Comparison of ENCODE assay signal across 34 cellular contexts in the genomic region with DNA sequence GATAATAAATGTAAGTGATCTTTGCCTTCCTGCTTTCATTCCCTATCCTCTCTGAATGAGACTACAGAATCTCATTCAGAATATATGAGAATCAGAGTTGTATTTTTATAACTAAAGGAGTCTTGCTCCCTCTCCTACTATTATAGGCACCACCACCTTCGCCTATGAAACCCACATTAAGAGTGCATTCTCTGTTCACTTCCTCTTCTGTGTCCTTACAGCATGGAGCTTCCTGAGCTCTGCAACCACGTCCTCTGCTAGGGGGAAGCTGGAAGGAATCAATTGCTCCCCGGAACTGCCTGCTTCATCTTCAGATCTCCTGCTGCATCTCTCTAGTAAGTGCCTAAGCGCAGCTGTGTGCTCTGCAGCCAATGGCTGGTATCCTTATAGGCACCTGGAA.
DNase-seq lines count a peak whose midpoint lies in the region; ATAC-seq, FAIRE-seq and TF ChIP-seq lines count a peak whose summit lies in the region.
"Had no signal": no experiment of that assay in that cellular context is flagged by ENCODE, and none has a peak within 500 bp of the region (broad histone marks: within the 10 kb centered on the region; RNA-seq: fewer than 3 reads in every experiment).

No MANE protein-coding gene starts in this region.

- 4% methylated on average over 4 of the region's 4 CpGs for WGBS in HepG2 (ENCODE audit: low lambda C conversion rate)

- TF ChIP-seq POLR2A in HepG2 (IDR thresholded peaks at IDR 0.05; ENCODE audit: insufficient read depth in 1 of 2, low read depth in 2 of 2, low read length in 2 of 2) = no peak

- intact Hi-C loops in activated CD8-positive, alpha-beta T cell treated with anti-CD3 and anti-CD28 coated beads for 36 hours (cut with micrococcal nuclease) = no loop called here
- intact Hi-C loops in HepG2 (cut with micrococcal nuclease; ENCODE audit: unreplicated experiment) = no loop called here

- H3K4me2 ChIP-seq in BLaER1 (peak overlapping the region; percentile 47), DND-41 (ENCODE audit: insufficient read depth, low read length) (no peak overlapping the region), HepG2 (ENCODE audit: low read depth, low read length) (no peak overlapping the region)

- H3K9ac ChIP-seq in BLaER1 (no peak overlapping the region), DND-41 (ENCODE audit: low read depth, low read length) (no peak overlapping the region), HepG2 (ENCODE audit: insufficient read depth, low read depth, low read length) (no peak overlapping the region)
- H3K9ac ChIP-seq: parathyroid adenoma had no signal

- H4K20me1 ChIP-seq in BLaER1 = no peaks in the 10 kb centered on the region
- no peaks in the 10 kb centered on the region for H4K20me1 ChIP-seq in DND-41 (ENCODE audit: insufficient read depth, low read length)
- H4K20me1 ChIP-seq in HepG2 (ENCODE audit: insufficient read depth, low read length) = no peaks in the 10 kb centered on the region

- H3K4me3 ChIP-seq in BLaER1 = no peak overlapping the region
- H3K4me3 ChIP-seq in DND-41 (ENCODE audit: low read depth in 1 of 2, low read length in 2 of 2) = no peak overlapping the region
- no peak overlapping the region for H3K4me3 ChIP-seq in HepG2 (replicated peaks in 1 of 3; ENCODE audit: insufficient read depth in 1 of 3, low read depth in 2 of 3, low read length in 3 of 3)
- H3K4me3 ChIP-seq: breast epithelium, dorsolateral prefrontal cortex, esophagus muscularis mucosa, upper lobe of left lung had no signal

- TF ChIP-seq EP300 in HepG2 (IDR thresholded peaks at IDR 0.05; ENCODE audit: low read depth in 2 of 2, low read length in 2 of 2) (no peak), HepG2 (CRISPR knock-in tag; IDR thresholded peaks at IDR 0.05; ENCODE audit: borderline replicate concordance) (no peak)

- no peaks in the 10 kb centered on the region for H3K79me2 ChIP-seq in DND-41 (ENCODE audit: insufficient read depth, low read length)
- H3K79me2 ChIP-seq in HepG2 (ENCODE audit: insufficient read depth, low read length) = no peaks in the 10 kb centered on the region
- H3K79me2 ChIP-seq: parathyroid adenoma had no signal

- H3K4me3 Mint-ChIP-seq in activated CD8-positive, alpha-beta T cell treated with anti-CD3 and anti-CD28 coated beads for 36 hours = no peak overlapping the region
- H3K4me3 Mint-ChIP-seq: activated B cell treated with CpG ODN at 0.5 μM for 24 hours; activated CD4-positive, alpha-beta T cell treated with anti-CD3 and anti-CD28 coated beads, Interleukin-2, amount 10 ng/mL, durations not matched to agents 7 days and 5 days; neural crest cell; stimulated activated naive B cell treated with anti-CD40 and anti-IgM and Interleukin-4, amounts not matched to agents 10 μg/mL and 1 μg/mL and 100 μg/mL, for 72 hours had no signal

- BruUV-seq in HepG2 (replicated peaks; lab: Mats Ljungman, UMichigan) = no TSS peak

- H3K4me1 ChIP-seq in BLaER1 (peaks cover 11% of the 10 kb centered on the region), DND-41 (ENCODE audit: insufficient read depth, low read length) (no peaks in the 10 kb centered on the region), HepG2 (ENCODE audit: insufficient read depth, low read length) (no peaks in the 10 kb centered on the region)
- H3K4me1 ChIP-seq: BE2C, breast epithelium, esophagus muscularis mucosa, parathyroid adenoma, upper lobe of left lung had no signal

- no peak overlapping the region for H2AFZ ChIP-seq in DND-41 (ENCODE audit: low read depth, low read length)
- no peak overlapping the region for H2AFZ ChIP-seq in HepG2 (ENCODE audit: low read length)
- H2AFZ ChIP-seq: parathyroid adenoma had no signal

- H3K27ac ChIP-seq in BLaER1 (no peak overlapping the region), DND-41 (ENCODE audit: low read length) (no peak overlapping the region), HepG2 (ENCODE audit: extremely low read length, insufficient read depth, low read length) (no peak overlapping the region)
- H3K27ac ChIP-seq: breast epithelium, dorsolateral prefrontal cortex, esophagus muscularis mucosa, parathyroid adenoma, RWPE1, upper lobe of left lung had no signal

- no peaks in the 10 kb centered on the region for H3K27me3 ChIP-seq in BLaER1
- H3K27me3 ChIP-seq in DND-41 (ENCODE audit: insufficient read depth, low read length, poor library complexity) = peaks cover 3% of the 10 kb centered on the region
- H3K27me3 ChIP-seq in HepG2 (ENCODE audit: control insufficient read depth in 1 of 2, insufficient read depth in 2 of 2, low read length in 2 of 2) = no peaks in the 10 kb centered on the region
- H3K27me3 ChIP-seq: BE2C, breast epithelium, dorsolateral prefrontal cortex, esophagus muscularis mucosa, upper lobe of left lung had no signal

- no peaks in the 10 kb centered on the region for H3K9me3 Mint-ChIP-seq in activated CD8-positive, alpha-beta T cell treated with anti-CD3 and anti-CD28 coated beads for 36 hours
- H3K9me3 Mint-ChIP-seq: activated CD4-positive, alpha-beta T cell treated with anti-CD3 and anti-CD28 coated beads, Interleukin-2, amount 10 ng/mL, durations not matched to agents 7 days and 5 days; activated naive CD4-positive, alpha-beta T cell treated with anti-CD3 and anti-CD28 coated beads, Interleukin-2, amount 50 U/mL, for 72 hours had no signal

- H3K27ac Mint-ChIP-seq in activated CD8-positive, alpha-beta T cell treated with anti-CD3 and anti-CD28 coated beads for 36 hours = no peak overlapping the region
- H3K27ac Mint-ChIP-seq: activated B cell treated with CpG ODN at 0.5 μM for 24 hours; activated CD4-positive, alpha-beta T cell treated with anti-CD3 and anti-CD28 coated beads, Interleukin-2, amount 10 ng/mL, durations not matched to agents 7 days and 5 days; activated naive CD4-positive, alpha-beta T cell treated with anti-CD3 and anti-CD28 coated beads, Interleukin-2, amount 50 U/mL, for 72 hours; stimulated activated naive B cell treated with anti-CD40 and anti-IgM and Interleukin-4, amounts not matched to agents 10 μg/mL and 1 μg/mL and 100 μg/mL, for 72 hours had no signal

- POLR2A ChIA-PET in activated CD8-positive, alpha-beta T cell treated with anti-CD3 and anti-CD28 coated beads for 36 hours (lab: Charles Lee) = no interaction called here
- POLR2A ChIA-PET in HepG2 (lab: Yijun Ruan, JAX) = no interaction called here

- H3K9me3 ChIP-seq in BLaER1 (no peaks in the 10 kb centered on the region), DND-41 (ENCODE audit: insufficient read depth, low read length, severe bottlenecking) (no peaks in the 10 kb centered on the region), HepG2 (ENCODE audit: low read length) (no peaks in the 10 kb centered on the region)
- H3K9me3 ChIP-seq: BE2C, breast epithelium, esophagus muscularis mucosa, upper lobe of left lung had no signal

- in situ Hi-C loops in HepG2 (cut with HindIII; ENCODE audit: extremely low pct_ligation_motif_present, low pct_unique_long_range_greater_than_20kb) = no loop called here

- no peaks in the 10 kb centered on the region for H3K4me1 Mint-ChIP-seq in activated CD8-positive, alpha-beta T cell treated with anti-CD3 and anti-CD28 coated beads for 36 hours (ENCODE audit: low read depth)
- H3K4me1 Mint-ChIP-seq: activated B cell treated with CpG ODN at 0.5 μM for 24 hours; activated CD4-positive, alpha-beta T cell treated with anti-CD3 and anti-CD28 coated beads, Interleukin-2, amount 10 ng/mL, durations not matched to agents 7 days and 5 days; stimulated activated naive B cell treated with anti-CD40 and anti-IgM and Interleukin-4, amounts not matched to agents 10 μg/mL and 1 μg/mL and 100 μg/mL, for 72 hours had no signal

- DNase-seq in DND-41 (no peak), MV-4-11 (lab: John Stamatoyannopoulos, UW) (peak; percentile 53), OCI-M1 (lab: John Stamatoyannopoulos, UW) (peak; percentile 41), COLO829 (ENCODE audit: low spot score) (no peak), HepG2 (ENCODE audit: low spot score) (no peak)
- no peak for DNase-seq in activated CD8-positive, alpha-beta T cell treated with anti-CD3 and anti-CD28 coated beads for 36 hours
- DNase-seq: ACHN; activated B cell treated with CpG ODN at 0.5 μM for 24 hours; activated CD4-positive, alpha-beta T cell treated with anti-CD3 and anti-CD28 coated beads, Interleukin-2, amount 10 ng/mL, durations not matched to agents 7 days and 5 days; activated effector memory CD4-positive, alpha-beta T cell treated with Interleukin-2 at 50 U/mL for 16 hours; activated T-cell treated with anti-CD3 and anti-CD28 coated beads, Interleukin-2, amount 50 U/mL, for 1 hour; BE2C; dorsolateral prefrontal cortex; foreskin fibroblast; GDM1; GOT3; head of caudate nucleus; Kasumi-1; NCI-H1048; NCI-H524; retina; stimulated activated naive B cell treated with anti-CD40 and anti-IgM and Interleukin-4, amounts not matched to agents 10 μg/mL and 1 μg/mL and 100 μg/mL, for 72 hours; upper lobe of left lung had no signal

- CTCF ChIA-PET in activated CD8-positive, alpha-beta T cell treated with anti-CD3 and anti-CD28 coated beads for 36 hours (lab: Charles Lee) = no interaction called here
- CTCF ChIA-PET in HepG2 (lab: Yijun Ruan, JAX; ENCODE audit: low intra/inter-chr PET ratio, low total read pairs) = no interaction called here

- H3K27me3 Mint-ChIP-seq in activated CD8-positive, alpha-beta T cell treated with anti-CD3 and anti-CD28 coated beads for 36 hours = peaks cover 15% of the 10 kb centered on the region

- ATAC-seq in DND-41 (ENCODE audit: insufficient read depth, low read depth) (0 out of 3 replicates have a peak, but pooled peaks have one; percentile 42), GM21526 (IDR thresholded peaks at IDR 0.05; ENCODE audit: low FRiP score, unreplicated experiment) (no peak), HepG2 (no peak)
- ATAC-seq in activated CD8-positive, alpha-beta T cell treated with anti-CD3 and anti-CD28 coated beads for 36 hours = no peak
- ATAC-seq: activated naive CD4-positive, alpha-beta T cell treated with anti-CD3 and anti-CD28 coated beads, Interleukin-2, amount 50 U/mL, for 72 hours; left lobe of liver; stimulated activated naive B cell treated with anti-CD40 and anti-IgM and Interleukin-4, amounts not matched to agents 10 μg/mL and 1 μg/mL and 100 μg/mL, for 72 hours had no signal

- H3K36me3 Mint-ChIP-seq in activated CD8-positive, alpha-beta T cell treated with anti-CD3 and anti-CD28 coated beads for 36 hours (ENCODE audit: low read depth) = no peaks in the 10 kb centered on the region
- H3K36me3 Mint-ChIP-seq: activated naive CD4-positive, alpha-beta T cell treated with anti-CD3 and anti-CD28 coated beads, Interleukin-2, amount 50 U/mL, for 72 hours; stimulated activated naive B cell treated with anti-CD40 and anti-IgM and Interleukin-4, amounts not matched to agents 10 μg/mL and 1 μg/mL and 100 μg/mL, for 72 hours had no signal

- TF ChIP-seq RAD21 in HepG2 (CRISPR knock-in tag; IDR thresholded peaks at IDR 0.05) = no peak

- no peak for FAIRE-seq in HepG2 (lab: Jason Lieb, UNC)
- FAIRE-seq: endometrium, islet of Langerhans had no signal

- TF ChIP-seq CTCF in DND-41 (IDR thresholded peaks at IDR 0.05; ENCODE audit: borderline replicate concordance, extremely low read depth, low read length, poor library complexity, severe bottlenecking) (no peak), HepG2 (CRISPR knock-in tag; IDR thresholded peaks at IDR 0.05) (no peak)
- no peak for TF ChIP-seq CTCF in activated CD8-positive, alpha-beta T cell treated with anti-CD3 and anti-CD28 coated beads for 36 hours (IDR thresholded peaks at IDR 0.05)

- no peaks in the 10 kb centered on the region for H3K36me3 ChIP-seq in BLaER1
- no peaks in the 10 kb centered on the region for H3K36me3 ChIP-seq in DND-41 (ENCODE audit: insufficient read depth, low read length)
- no peaks in the 10 kb centered on the region for H3K36me3 ChIP-seq in HepG2 (replicated peaks in 1 of 2; ENCODE audit: control insufficient read depth in 1 of 2, insufficient read depth in 2 of 2, low read length in 2 of 2)
- H3K36me3 ChIP-seq: BE2C, breast epithelium, esophagus muscularis mucosa, upper lobe of left lung had no signal

Comparison
In these comparisons a context has a peak if more than half of its experiments do, and no peak if none do; other contexts are left out.
1. DNase-seq: peak in MV-4-11 (single experiment) and OCI-M1 (single experiment); none in DND-41 (single experiment), activated CD8-positive, alpha-beta T cell treated with anti-CD3 and anti-CD28 coated beads for 36 hours (single experiment), COLO829 (single experiment) and HepG2 (single experiment).